Comparison of ENCODE assay signal across 8 cellular contexts in the genomic region with DNA sequence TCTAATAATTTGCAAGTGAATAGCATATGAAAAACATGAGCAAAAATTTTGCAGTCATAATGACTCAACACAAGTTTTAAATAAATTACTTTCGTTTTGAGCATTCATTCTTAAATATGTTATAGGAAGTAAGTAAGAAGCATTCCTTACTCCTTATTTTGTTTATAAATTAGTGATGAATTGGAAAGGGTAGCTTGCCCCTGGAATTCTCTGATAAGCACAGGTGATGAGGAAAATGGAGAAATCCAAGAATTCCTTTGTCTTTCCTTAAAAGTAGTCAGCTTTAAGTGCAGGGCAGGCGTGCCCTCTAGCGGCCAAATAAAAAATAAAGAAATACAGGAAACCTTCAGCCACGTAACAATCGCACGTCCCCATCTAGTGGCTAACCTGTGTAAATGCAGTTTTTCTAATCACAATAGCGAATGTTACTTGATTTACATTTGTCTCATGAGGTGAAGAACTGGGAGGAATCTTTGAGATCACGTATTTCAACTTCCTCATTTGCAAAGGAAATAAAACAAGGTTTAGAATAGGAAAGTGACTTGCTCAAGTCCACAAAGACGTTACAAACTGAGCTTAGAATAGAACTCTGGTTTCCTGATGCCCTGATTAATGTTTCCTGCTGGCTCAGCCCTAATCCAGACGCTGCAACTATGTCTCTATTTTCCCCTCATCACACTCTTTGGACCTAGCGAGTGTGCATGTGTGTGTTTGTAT. TPM values are rescaled to one million over a fixed set of nuclear protein-coding genes. Genes with fewer than 3 reads are reported as not detected.
DNase-seq lines count a peak whose midpoint lies in the region; ATAC-seq lines count a peak whose summit lies in the region.

No MANE protein-coding gene starts in this region.

- intact Hi-C loops in posterior cingulate gyrus (cut with DNase I) = no loop called here

- H3K36me3 Mint-ChIP-seq in activated T-cell treated with anti-CD3 and anti-CD28 coated beads, Interleukin-2, amount 50 U/mL, for 72 hours (ENCODE audit: insufficient read depth in 2 of 2) = no peaks in the 10 kb centered on the region

- no peaks in the 10 kb centered on the region for H3K9me3 Mint-ChIP-seq in activated T-cell treated with anti-CD3 and anti-CD28 coated beads, Interleukin-2, amount 50 U/mL, for 72 hours

- peaks cover 16% of the 10 kb centered on the region for H3K27me3 Mint-ChIP-seq in activated T-cell treated with anti-CD3 and anti-CD28 coated beads, Interleukin-2, amount 50 U/mL, for 72 hours (ENCODE audit: low read depth)

- H3K4me3 ChIP-seq in Jurkat, Clone E6-1 (ENCODE audit: low read length) = peak overlapping the region; percentile 10

- H3K27ac Mint-ChIP-seq in activated T-cell treated with anti-CD3 and anti-CD28 coated beads, Interleukin-2, amount 50 U/mL, for 72 hours = peak overlapping the region; percentile 86

- DNase-seq in D341Med (ENCODE audit: low spot score) (peak; percentile 58), foreskin melanocyte (peak; percentile 57), posterior cingulate gyrus (peak in 6 of 10 donors; percentile 14 to 93 (median 49)), NCI-H2171 treated with DMSO at 0.1 percent for 48 hours (lab: John Stamatoyannopoulos, UW) (no peak), NCI-H1048 (lab: John Stamatoyannopoulos, UW) (no peak)
- DNase-seq in Jurkat, Clone E6-1 (ENCODE audit: low read depth, low spot score) = peak; percentile 74
- peak; percentile 59 to 66 for DNase-seq in activated T-cell treated with anti-CD3 and anti-CD28 coated beads, Interleukin-2, amount 50 U/mL, for 72 hours

- peaks cover 19% of the 10 kb centered on the region for H3K4me1 Mint-ChIP-seq in activated T-cell treated with anti-CD3 and anti-CD28 coated beads, Interleukin-2, amount 50 U/mL, for 72 hours (ENCODE audit: low read depth)

- H3K4me3 Mint-ChIP-seq in activated T-cell treated with anti-CD3 and anti-CD28 coated beads, Interleukin-2, amount 50 U/mL, for 72 hours = peak overlapping the region; percentile 64 to 84

- ATAC-seq in GM21576 (IDR thresholded peaks at IDR 0.05; ENCODE audit: unreplicated experiment) = peak; percentile 93
- ATAC-seq in activated T-cell treated with anti-CD3 and anti-CD28 coated beads, Interleukin-2, amount 50 U/mL, for 72 hours (replicated peaks in 1 of 2) = peak; percentile 85 to 91

RNA-seq across cellular contexts. Expression of a gene that starts 47.2 kb away (rescaled TPM):
- polyA plus RNA-seq in Jurkat, Clone E6-1 (2012; ENCODE audit: insufficient read depth, insufficient read length) = 28.7 TPM
- 10 to 100 TPM; 42.0 to 42.8 TPM for total RNA-seq in activated T-cell treated with anti-CD3 and anti-CD28 coated beads, Interleukin-2, amount 50 U/mL, for 72 hours

Comparison
In these comparisons a context has a peak if more than half of its experiments do, and no peak if none do; other contexts are left out.
1. DNase-seq: peak in D341Med (single experiment), Jurkat, Clone E6-1 (single experiment), activated T-cell treated with anti-CD3 and anti-CD28 coated beads, Interleukin-2, amount 50 U/mL, for 72 hours (2 of 2), foreskin melanocyte (single experiment) and posterior cingulate gyrus (6 of 10); none in NCI-H2171 treated with DMSO at 0.1 percent for 48 hours (single experiment) and NCI-H1048 (single experiment).